11 cellular contexts compared by ENCODE assay signal in genomic region chr5:100889896-100890295, GRCh38. TPM values are rescaled to one million over a fixed set of nuclear protein-coding genes. Genes with fewer than 3 reads are reported as not detected.
DNase-seq lines count a peak whose midpoint lies in the region; ATAC-seq and TF ChIP-seq lines count a peak whose summit lies in the region.
"Had no signal": no experiment of that assay in that cellular context is flagged by ENCODE, and none has a peak within 500 bp of the region (broad histone marks: within the 10 kb centered on the region; RNA-seq: fewer than 3 reads in every experiment).

No MANE protein-coding gene starts in this region.

- H3K9me3 ChIP-seq in PC-9 (ENCODE audit: insufficient read depth, low read depth) (no peaks in the 10 kb centered on the region), esophagus muscularis mucosa (no peaks in the 10 kb centered on the region), HAP-1 (no peaks in the 10 kb centered on the region)
- H3K9me3 ChIP-seq: right lobe of liver had no signal

- CTCF ChIA-PET in PC-9 (lab: Charles Lee) = no interaction called here

- peak overlapping the region; percentile 72 for H2AFZ ChIP-seq in PC-9

- POLR2A ChIA-PET in PC-9 (lab: Charles Lee; ENCODE audit: unreplicated experiment) = interaction anchor here (0.6 kb wide), 1 partner anchor 421 kb away, joined by 6 read pairs; no protein-coding TSS in a partner anchor

- H3K4me3 ChIP-seq in PC-9 = peak overlapping the region; percentile 26; the same call in 1 of the 2 replicates
- peak overlapping the region; percentile 11 to 25 (median 20) for H3K4me3 ChIP-seq in esophagus muscularis mucosa
- H3K4me3 ChIP-seq in HAP-1 = no peak overlapping the region
- H3K4me3 ChIP-seq: right lobe of liver had no signal

- no TSS peak for BruUV-seq in PC-9 (replicated peaks; lab: Mats Ljungman, UMichigan)

- 0 out of 2 replicates have a peak, but pooled peaks cover 3% of the 10 kb centered on the region for H3K9me2 ChIP-seq in PC-9 (ENCODE audit: insufficient read depth)

- no peaks in the 10 kb centered on the region for H3K36me3 ChIP-seq in PC-9 (ENCODE audit: low read depth)
- no peaks in the 10 kb centered on the region for H3K36me3 ChIP-seq in esophagus muscularis mucosa
- no peaks in the 10 kb centered on the region for H3K36me3 ChIP-seq in HAP-1 (replicated peaks)
- H3K36me3 ChIP-seq: right lobe of liver had no signal

- H3K4me2 ChIP-seq in PC-9 = peak overlapping the region; percentile 62

- no peaks in the 10 kb centered on the region for H3K9me3 Mint-ChIP-seq in activated T-cell treated with anti-CD3 and anti-CD28 coated beads, Interleukin-2, amount 50 U/mL, for 24 hours
- no peaks in the 10 kb centered on the region for H3K9me3 Mint-ChIP-seq in stimulated activated effector memory CD8-positive, alpha-beta T cell treated with anti-CD3 and anti-CD28 coated beads, Interleukin-12 subunit alpha, Interleukin-12 subunit beta, amount 100 ng/mL, for 72 hours
- H3K9me3 Mint-ChIP-seq: endodermal cell had no signal

- no peak for TF ChIP-seq POLR2A in esophagus muscularis mucosa (IDR thresholded peaks at IDR 0.05; ENCODE audit: low read depth)

- peaks cover 71% of the 10 kb centered on the region for H3K4me1 Mint-ChIP-seq in activated T-cell treated with anti-CD3 and anti-CD28 coated beads, Interleukin-2, amount 50 U/mL, for 24 hours (ENCODE audit: low read depth)
- H3K4me1 Mint-ChIP-seq in stimulated activated effector memory CD8-positive, alpha-beta T cell treated with anti-CD3 and anti-CD28 coated beads, Interleukin-12 subunit alpha, Interleukin-12 subunit beta, amount 100 ng/mL, for 72 hours = peaks cover 31% of the 10 kb centered on the region
- H3K4me1 Mint-ChIP-seq: endodermal cell had no signal

- H3K27ac ChIP-seq in PC-9 (peak overlapping the region; percentile 55), esophagus muscularis mucosa (replicated peaks in 1 of 4) (no peak overlapping the region)

- ATAC-seq in stimulated activated effector memory CD8-positive, alpha-beta T cell treated with anti-CD3 and anti-CD28 coated beads, Interleukin-12 subunit alpha, Interleukin-12 subunit beta, amount 100 ng/mL, for 72 hours = no peak
- ATAC-seq in GM21390 (IDR thresholded peaks at IDR 0.05; ENCODE audit: unreplicated experiment) (no peak), HG03139 (IDR thresholded peaks at IDR 0.05; ENCODE audit: unreplicated experiment) (no peak)

- H3K27me3 ChIP-seq in PC-9 (ENCODE audit: insufficient read depth, low read depth) = no peaks in the 10 kb centered on the region
- H3K27me3 ChIP-seq in esophagus muscularis mucosa = no peaks in the 10 kb centered on the region
- no peaks in the 10 kb centered on the region; the same call in 1 of the 2 replicates for H3K27me3 ChIP-seq in HAP-1 (ENCODE audit: low read depth)
- H3K27me3 ChIP-seq: right lobe of liver had no signal

- H3F3A ChIP-seq in PC-9 (ENCODE audit: insufficient read depth, low read depth) = no peaks in the 10 kb centered on the region

- 0 out of 2 replicates have a peak, but pooled peaks cover 13% of the 10 kb centered on the region for H3K4me1 ChIP-seq in PC-9 (replicated peaks; ENCODE audit: insufficient read depth)
- no peaks in the 10 kb centered on the region for H3K4me1 ChIP-seq in esophagus muscularis mucosa
- no peaks in the 10 kb centered on the region for H3K4me1 ChIP-seq in HAP-1
- H3K4me1 ChIP-seq: right lobe of liver had no signal

- intact Hi-C loops in PC-9 (cut with micrococcal nuclease; ENCODE audit: unreplicated experiment) = no loop called here
- intact Hi-C loops in esophagus muscularis mucosa (cut with DNase I) = no loop called here

- no peaks in the 10 kb centered on the region for H4K20me1 ChIP-seq in PC-9 (ENCODE audit: insufficient read depth)

- in situ Hi-C loops in HAP-1 (cut with MboI; ENCODE audit: low sequenced_read_pairs) = no loop called here

- no peak for TF ChIP-seq EP300 in esophagus muscularis mucosa (IDR thresholded peaks at IDR 0.05)

- no peaks in the 10 kb centered on the region for H3K79me2 ChIP-seq in PC-9 (ENCODE audit: low read depth)

- H3K27ac Mint-ChIP-seq in activated T-cell treated with anti-CD3 and anti-CD28 coated beads, Interleukin-2, amount 50 U/mL, for 24 hours = peak overlapping the region; percentile 93
- peak overlapping the region; percentile 92 for H3K27ac Mint-ChIP-seq in stimulated activated effector memory CD8-positive, alpha-beta T cell treated with anti-CD3 and anti-CD28 coated beads, Interleukin-12 subunit alpha, Interleukin-12 subunit beta, amount 100 ng/mL, for 72 hours
- H3K27ac Mint-ChIP-seq: endodermal cell had no signal

- 57% methylated on average over 3 of the region's 3 CpGs for WGBS in esophagus muscularis mucosa

- H3K27me3 Mint-ChIP-seq in activated T-cell treated with anti-CD3 and anti-CD28 coated beads, Interleukin-2, amount 50 U/mL, for 24 hours = no peaks in the 10 kb centered on the region

- DNase-seq in activated T-cell treated with anti-CD3 and anti-CD28 coated beads, Interleukin-2, amount 50 U/mL, for 24 hours = no peak
- DNase-seq in activated T-cell treated with anti-CD3 and anti-CD28 coated beads for 4 hours = no peak
- no peak for DNase-seq in PC-9
- DNase-seq in esophagus muscularis mucosa (ENCODE audit: extremely low spot score) = no peak
- no peak for DNase-seq in stimulated activated effector memory CD8-positive, alpha-beta T cell treated with anti-CD3 and anti-CD28 coated beads, Interleukin-12 subunit alpha, Interleukin-12 subunit beta, amount 100 ng/mL, for 72 hours (ENCODE audit: low spot score in 2 of 2)
- DNase-seq in HAP-1 (ENCODE audit: low spot score in 2 of 2) = no peak
- DNase-seq: endodermal cell, NCI-H1105, right lobe of liver had no signal

- peak overlapping the region; percentile 71 for H3K4me3 Mint-ChIP-seq in activated T-cell treated with anti-CD3 and anti-CD28 coated beads, Interleukin-2, amount 50 U/mL, for 24 hours
- peak overlapping the region; percentile 59 for H3K4me3 Mint-ChIP-seq in stimulated activated effector memory CD8-positive, alpha-beta T cell treated with anti-CD3 and anti-CD28 coated beads, Interleukin-12 subunit alpha, Interleukin-12 subunit beta, amount 100 ng/mL, for 72 hours
- H3K4me3 Mint-ChIP-seq: endodermal cell had no signal

- H3K36me3 Mint-ChIP-seq in activated T-cell treated with anti-CD3 and anti-CD28 coated beads, Interleukin-2, amount 50 U/mL, for 24 hours (ENCODE audit: low read depth) = peaks cover 73% of the 10 kb centered on the region
- peaks cover 93% of the 10 kb centered on the region for H3K36me3 Mint-ChIP-seq in stimulated activated effector memory CD8-positive, alpha-beta T cell treated with anti-CD3 and anti-CD28 coated beads, Interleukin-12 subunit alpha, Interleukin-12 subunit beta, amount 100 ng/mL, for 72 hours

- TF ChIP-seq CTCF in PC-9 (conservative IDR thresholded peaks at IDR 0.05) (no peak), esophagus muscularis mucosa (IDR thresholded peaks at IDR 0.05) (no peak)

RNA-seq across cellular contexts. Expression of gene ST8SIA4, which starts 13.2 kb away (rescaled TPM):
- total RNA-seq in PC-9 (2021) (2.1 and 2.4 TPM in 2 replicates), esophagus muscularis mucosa (1 to 10 TPM; 1.5 to 3.3 (median 2.5) TPM)
